ENCODE assay signal across 7 cellular contexts in genomic region chr17:63601439-63602371, GRCh38. TPM values are rescaled to one million over a fixed set of nuclear protein-coding genes. Genes with fewer than 3 reads are reported as not detected.
DNase-seq lines count a peak whose midpoint lies in the region; ATAC-seq and TF ChIP-seq lines count a peak whose summit lies in the region.

No MANE protein-coding gene starts in this region.

- H3K27me3 ChIP-seq in GM23248 (replicated peaks; ENCODE audit: insufficient read depth): no peaks in the 10 kb centered on the region
- H3K27me3 ChIP-seq in SK-N-SH (ENCODE audit: insufficient read depth): no peaks in the 10 kb centered on the region
- no peaks in the 10 kb centered on the region for H3K27me3 ChIP-seq in prostate gland (replicated peaks; ENCODE audit: insufficient read depth)

- TF ChIP-seq RAD21 in SK-N-SH (IDR thresholded peaks at IDR 0.05; ENCODE audit: low read length): no peak

- H3F3A ChIP-seq in GM23248 (ENCODE audit: insufficient read depth) (no peaks in the 10 kb centered on the region), SK-N-SH (replicated peaks; ENCODE audit: insufficient read depth) (peaks cover 9% of the 10 kb centered on the region)

- peak overlapping the region; percentile 43; the same call in 1 of the 2 replicates for H3K27ac ChIP-seq in GM23248
- H3K27ac ChIP-seq in SK-N-SH (ENCODE audit: low read depth in 2 of 2, low read length in 1 of 2): peak overlapping the region in 1 of 2 experiments; percentile 51; a peak in 2 of 4 replicates
- H3K27ac ChIP-seq in prostate gland: peak overlapping the region; percentile 75 to 83

- H3K4me1 ChIP-seq in GM23248 (ENCODE audit: insufficient read depth) (peaks cover 4% of the 10 kb centered on the region), SK-N-SH (ENCODE audit: control insufficient read depth in 1 of 2, insufficient read depth in 2 of 2, low read depth in 1 of 2, low read length in 1 of 2) (peaks cover 6 to 14% of the 10 kb centered on the region in 2 experiments; a peak in 2 of 4 replicates), prostate gland (replicated peaks) (no peaks in the 10 kb centered on the region)

- H3K4me2 ChIP-seq in GM23248 (ENCODE audit: unreplicated experiment) (peak overlapping the region; percentile 88), SK-N-SH (peak overlapping the region; percentile 88)

- intact Hi-C loops in prostate gland (cut with DNase I): no loop called here

- no peak for TF ChIP-seq CTCF in SK-N-SH (IDR thresholded peaks at IDR 0.05)
- TF ChIP-seq CTCF in foreskin fibroblast (IDR thresholded peaks at IDR 0.05; ENCODE audit: low read depth, low read length): no peak
- no peak for TF ChIP-seq CTCF in prostate gland (IDR thresholded peaks at IDR 0.05)

- H3K79me2 ChIP-seq in GM23248 (ENCODE audit: insufficient read depth) (peaks cover 23% of the 10 kb centered on the region), SK-N-SH (ENCODE audit: insufficient read depth) (peaks cover 21% of the 10 kb centered on the region)

- no peaks in the 10 kb centered on the region for H3K9me3 ChIP-seq in GM23248 (ENCODE audit: low read depth)
- no peaks in the 10 kb centered on the region for H3K9me3 ChIP-seq in SK-N-SH
- no peaks in the 10 kb centered on the region for H3K9me3 ChIP-seq in prostate gland

- POLR2A ChIA-PET in SK-N-SH (lab: Yijun Ruan, JAX): interaction anchor here (0.7 to 1.8 kb wide), 5 partner anchors 7 to 170 kb away, joined by 3 to 5 read pairs (median 4); no protein-coding TSS in a partner anchor

- in situ Hi-C loops in GM23248 (cut with MboI): no loop called here

- DNase-seq in GM23248: peak; percentile 42
- no peak for DNase-seq in SK-N-SH
- DNase-seq in foreskin fibroblast: peak in 1 of 2 donors; percentile 27
- DNase-seq in prostate gland (ENCODE audit: low spot score): no peak
- DNase-seq in HCEC 1CT: no peak
- no peak for DNase-seq in NCI-H1436 (lab: John Stamatoyannopoulos, UW)

- H3K9ac ChIP-seq in GM23248 (peak overlapping the region; percentile 90), SK-N-SH (peak overlapping the region; percentile 85)

- peak overlapping the region; percentile 97 for H2AFZ ChIP-seq in GM23248
- H2AFZ ChIP-seq in SK-N-SH (ENCODE audit: low read depth): peak overlapping the region; percentile 98

- ATAC-seq in HG03460 (IDR thresholded peaks at IDR 0.05; ENCODE audit: unreplicated experiment): no peak

- H3K36me3 ChIP-seq in GM23248 (ENCODE audit: low read depth) (peaks cover 4% of the 10 kb centered on the region; the same call in 1 of the 2 replicates), SK-N-SH (replicated peaks in 1 of 2; ENCODE audit: control insufficient read depth in 1 of 2, insufficient read depth in 2 of 2, low read length in 1 of 2) (peaks cover 14 to 21% of the 10 kb centered on the region in 2 experiments), prostate gland (peaks cover 0 to 7% of the 10 kb centered on the region in 2 donors)

- no peak for TF ChIP-seq POLR2A in prostate gland (IDR thresholded peaks at IDR 0.05)

- H3K9me2 ChIP-seq in GM23248 (ENCODE audit: insufficient read depth) (no peaks in the 10 kb centered on the region), SK-N-SH (no peaks in the 10 kb centered on the region)

- H3K4me3 ChIP-seq in GM23248 (peak overlapping the region; percentile 82), SK-N-SH (ENCODE audit: low read depth in 2 of 2, low read length in 1 of 2) (peak overlapping the region; percentile 73 to 80), foreskin fibroblast (ENCODE audit: low read depth in 1 of 2, low read length in 2 of 2) (peak overlapping the region; percentile 67 to 79), prostate gland (peak overlapping the region; percentile 64 to 91)

- no peaks in the 10 kb centered on the region for H4K20me1 ChIP-seq in GM23248 (ENCODE audit: insufficient read depth)
- no peaks in the 10 kb centered on the region for H4K20me1 ChIP-seq in SK-N-SH (ENCODE audit: insufficient read depth)

- WGBS in GM23248 (ENCODE audit: low coverage in 1 of 2, low lambda C conversion rate in 2 of 2, missing lambda C conversion rate in 2 of 2), 2 experiments: 40 to 41% methylated on average over 9 of the region's 9 CpGs
- 45% methylated on average over 9 of the region's 9 CpGs for WGBS in SK-N-SH (ENCODE audit: low lambda C conversion rate)
- WGBS in prostate gland: 51% methylated on average over 9 of the region's 9 CpGs

- CTCF ChIA-PET in SK-N-SH (lab: Yijun Ruan, JAX): interaction anchor here (1.1 to 29.2 kb wide), 6 partner anchors 11 to 168 kb away, joined by 4 to 827 read pairs (median 7); no protein-coding TSS in a partner anchor

- TF ChIP-seq EP300 in SK-N-SH (IDR thresholded peaks at IDR 0.05; ENCODE audit: borderline replicate concordance in 1 of 2, low read depth in 1 of 2, low read length in 1 of 2): no peak

TF ChIP-seq in SK-N-SH, 30 proteins besides CTCF, POLR2A, EP300 and RAD21:
- no peak for TF ChIP-seq CHD2 (IDR thresholded peaks at IDR 0.05; ENCODE audit: low read length, partially characterized antibody)
- no peak for TF ChIP-seq TCF12 (IDR thresholded peaks at IDR 0.05)
- TF ChIP-seq TEAD4 (IDR thresholded peaks at IDR 0.05; ENCODE audit: borderline replicate concordance, insufficient read depth): no peak
- no peak for TF ChIP-seq SMC3 (IDR thresholded peaks at IDR 0.05; ENCODE audit: low read depth, low read length)
- no peak for TF ChIP-seq JUND (IDR thresholded peaks at IDR 0.05)
- TF ChIP-seq, protein P1, sequence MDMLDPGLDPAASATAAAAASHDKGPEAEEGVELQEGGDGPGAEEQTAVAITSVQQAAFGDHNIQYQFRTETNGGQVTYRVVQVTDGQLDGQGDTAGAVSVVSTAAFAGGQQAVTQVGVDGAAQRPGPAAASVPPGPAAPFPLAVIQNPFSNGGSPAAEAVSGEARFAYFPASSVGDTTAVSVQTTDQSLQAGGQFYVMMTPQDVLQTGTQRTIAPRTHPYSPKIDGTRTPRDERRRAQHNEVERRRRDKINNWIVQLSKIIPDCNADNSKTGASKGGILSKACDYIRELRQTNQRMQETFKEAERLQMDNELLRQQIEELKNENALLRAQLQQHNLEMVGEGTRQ (IDR thresholded peaks at IDR 0.05; ENCODE audit: borderline replicate concordance, low read depth, low read length): no peak
- TF ChIP-seq POLR2AphosphoS5 (IDR thresholded peaks at IDR 0.05; ENCODE audit: low read depth, low read length): no peak

RNA-seq across cellular contexts. Expression of gene TACO1, which starts 1.0 kb away (rescaled TPM):
- 7.9 and 16.4 TPM in 2 replicates for total RNA-seq in GM23248 (2014; rRNA removed; shearing (Covaris generic))
- 22.3 and 23.8 TPM in 2 replicates for polyA plus RNA-seq in GM23248 (2016; fragmentation: Nextera tagmentation; extraction: Ambion mirVana)
- polyA plus RNA-seq in SK-N-SH (2012; rRNA removed): 32.7 and 37.9 TPM in 2 replicates
- 36.1 and 37.1 TPM in 2 replicates for polyA plus RNA-seq in SK-N-SH (2012; cell fraction: cytosol; rRNA removed)
- 31.3 and 49.5 TPM in 2 replicates for polyA plus RNA-seq in SK-N-SH (2012; cell fraction: nucleus; rRNA removed)
- total RNA-seq in prostate gland: 10 to 100 TPM; 12.8 to 17.4 TPM

RNA-seq across cellular contexts. Expression of gene MAP3K3, which starts 20.5 kb away (rescaled TPM):
- 36.7 and 49.3 TPM in 2 replicates for total RNA-seq in GM23248 (2014; rRNA removed; shearing (Covaris generic))
- 8.6 and 12.2 TPM in 2 replicates for polyA plus RNA-seq in GM23248 (2016; fragmentation: Nextera tagmentation; extraction: Ambion mirVana)
- polyA plus RNA-seq in SK-N-SH (2012; rRNA removed): 25.3 and 26.5 TPM in 2 replicates
- polyA plus RNA-seq in SK-N-SH (2012; cell fraction: cytosol; rRNA removed): 15.0 and 20.6 TPM in 2 replicates
- 50.0 and 60.2 TPM in 2 replicates for polyA plus RNA-seq in SK-N-SH (2012; cell fraction: nucleus; rRNA removed)
- 10 to 100 TPM; 44.0 to 72.0 TPM for total RNA-seq in prostate gland

RNA-seq across cellular contexts. Expression of gene DCAF7, which starts 51.4 kb away (rescaled TPM):
- total RNA-seq in GM23248 (2014; rRNA removed; shearing (Covaris generic)): 21.2 and 21.6 TPM in 2 replicates
- polyA plus RNA-seq in GM23248 (2016; fragmentation: Nextera tagmentation; extraction: Ambion mirVana) (38.2 and 38.4 TPM in 2 replicates), SK-N-SH (2012; rRNA removed) (54.6 and 63.5 TPM in 2 replicates)
- 35.9 and 50.8 TPM in 2 replicates for polyA plus RNA-seq in SK-N-SH (2012; cell fraction: cytosol; rRNA removed)
- 36.1 and 57.5 TPM in 2 replicates for polyA plus RNA-seq in SK-N-SH (2012; cell fraction: nucleus; rRNA removed)
- 10 to 100 TPM; 48.9 to 68.6 TPM for total RNA-seq in prostate gland
